ENCODE assay signal across 8 cellular contexts in the genomic region with DNA sequence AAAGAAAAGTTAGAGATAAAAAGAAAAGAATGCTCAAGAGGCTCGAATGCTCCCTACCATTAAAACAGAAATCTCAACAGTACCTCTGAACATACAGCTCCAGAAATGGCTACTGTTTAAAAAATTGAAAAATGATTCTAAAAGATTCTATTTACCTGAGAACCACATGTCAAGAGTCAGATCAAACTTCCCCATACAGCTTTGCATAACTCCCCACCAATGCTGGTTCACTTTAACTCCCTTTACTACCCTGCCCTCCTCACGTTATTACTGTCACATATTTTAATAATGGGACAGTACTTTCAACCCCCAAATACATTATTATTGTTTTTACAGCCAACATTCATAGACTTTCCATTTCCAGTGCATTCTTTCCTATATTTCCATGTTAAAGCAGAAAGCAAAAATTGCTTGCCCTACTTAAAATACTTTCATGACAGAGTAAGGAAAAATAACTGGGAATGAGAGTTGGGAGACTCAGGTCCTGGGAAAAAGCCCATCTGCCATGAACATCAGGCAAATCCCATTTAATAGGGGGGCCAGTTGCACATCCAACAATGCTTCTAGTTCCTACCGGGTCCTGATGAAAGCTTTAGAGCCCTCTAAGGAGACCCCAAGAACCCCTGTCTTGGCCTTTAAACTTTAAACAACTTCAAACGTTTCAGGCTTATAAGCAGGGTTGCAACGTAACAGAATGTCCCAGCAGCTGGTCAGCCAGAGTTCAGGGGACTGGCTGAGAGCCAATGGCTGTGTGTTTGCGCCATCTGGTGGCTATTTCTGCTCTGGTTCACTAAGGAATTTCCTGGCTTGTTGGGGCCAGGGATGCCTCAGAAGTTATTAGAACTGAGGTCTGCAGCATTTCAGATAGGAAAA.
DNase-seq lines count a peak whose midpoint lies in the region; ATAC-seq and TF ChIP-seq lines count a peak whose summit lies in the region.

No MANE protein-coding gene starts in this region.

- peak; percentile 97 for TF ChIP-seq CTCF in OCI-LY1 (IDR thresholded peaks at IDR 0.05; ENCODE audit: low read length)

- peaks cover 78% of the 10 kb centered on the region for H3K36me3 ChIP-seq in OCI-LY1 (ENCODE audit: insufficient read depth, low read length)

- H3K4me3 Mint-ChIP-seq in activated T-cell treated with anti-CD3 and anti-CD28 coated beads, Interleukin-2, amount 50 U/mL, for 72 hours, result no peak overlapping the region
- H3K4me3 Mint-ChIP-seq in natural killer cell treated with Interleukin-12 subunit alpha and Interleukin-12 subunit beta and Interleukin-15 and Interleukin-18, amount 100 ng/mL, for 72 hours, result no peak overlapping the region

- H2AFZ ChIP-seq in OCI-LY1 (ENCODE audit: low read length), result no peak overlapping the region

- H3K4me3 ChIP-seq in OCI-LY1 (ENCODE audit: low read depth, low read length, poor library complexity, severe bottlenecking), result no peak overlapping the region

- H3K4me1 ChIP-seq in OCI-LY1 (ENCODE audit: insufficient read depth, low read length, severe bottlenecking), result peaks cover 18% of the 10 kb centered on the region

- H4K20me1 ChIP-seq in OCI-LY1 (ENCODE audit: insufficient read depth, low read length), result no peaks in the 10 kb centered on the region

- peaks cover 12% of the 10 kb centered on the region for H3K4me1 Mint-ChIP-seq in activated T-cell treated with anti-CD3 and anti-CD28 coated beads, Interleukin-2, amount 50 U/mL, for 72 hours (ENCODE audit: low read depth)
- peaks cover 6 to 11% of the 10 kb centered on the region in 2 donors for H3K4me1 Mint-ChIP-seq in natural killer cell treated with Interleukin-12 subunit alpha and Interleukin-12 subunit beta and Interleukin-15 and Interleukin-18, amount 100 ng/mL, for 72 hours (ENCODE audit: low read depth in 2 of 2)

- no peak overlapping the region for H3K4me2 ChIP-seq in OCI-LY1 (ENCODE audit: low read length)

- H3K36me3 Mint-ChIP-seq in activated T-cell treated with anti-CD3 and anti-CD28 coated beads, Interleukin-2, amount 50 U/mL, for 72 hours (ENCODE audit: insufficient read depth in 2 of 2), result peaks cover 5 to 18% of the 10 kb centered on the region in 2 donors
- peaks cover 7% of the 10 kb centered on the region for H3K36me3 Mint-ChIP-seq in natural killer cell treated with Interleukin-12 subunit alpha and Interleukin-12 subunit beta and Interleukin-15 and Interleukin-18, amount 100 ng/mL, for 72 hours

- peak; percentile 5 to 34 for DNase-seq in NCI-H187 (lab: John Stamatoyannopoulos, UW)
- no peak for DNase-seq in NCI-H187 treated with DMSO at 0.1 percent for 48 hours (lab: John Stamatoyannopoulos, UW)
- DNase-seq in HUDEP-2 (lab: John Stamatoyannopoulos, UW; ENCODE audit: unreplicated experiment in 76 of 76), result peak in 65 of 76 experiments; percentile 4 to 75 (median 50)
- DNase-seq in activated T-cell treated with anti-CD3 and anti-CD28 coated beads, Interleukin-2, amount 50 U/mL, for 72 hours, result peak; percentile 39 to 51
- peak; percentile 80 for DNase-seq in fibroblast of peridontal ligament (ENCODE audit: extremely low read depth)
- DNase-seq in natural killer cell treated with Interleukin-12 subunit alpha and Interleukin-12 subunit beta and Interleukin-15 and Interleukin-18, amount 100 ng/mL, for 72 hours (ENCODE audit: low spot score), result peak; percentile 70
- DNase-seq in substantia nigra (lab: John Stamatoyannopoulos, UW), result peak in 47 of 49 donors; percentile 18 to 85 (median 68)

- peak overlapping the region; percentile 43 for H3K27ac ChIP-seq in OCI-LY1 (ENCODE audit: low read depth, low read length, poor library complexity, severe bottlenecking)
- peak overlapping the region; percentile 85 for H3K27ac ChIP-seq in substantia nigra (ENCODE audit: low read depth, low read length, poor library complexity, severe bottlenecking)

- no peaks in the 10 kb centered on the region for H3K27me3 ChIP-seq in OCI-LY1 (ENCODE audit: insufficient read depth, low read length)

- H3K9ac ChIP-seq in OCI-LY1 (ENCODE audit: low read length), result no peak overlapping the region

- ATAC-seq in activated T-cell treated with anti-CD3 and anti-CD28 coated beads, Interleukin-2, amount 50 U/mL, for 72 hours (replicated peaks in 1 of 2), result no peak
- no peak for ATAC-seq in natural killer cell treated with Interleukin-12 subunit alpha and Interleukin-12 subunit beta and Interleukin-15 and Interleukin-18, amount 100 ng/mL, for 72 hours

- H3K9me3 Mint-ChIP-seq in activated T-cell treated with anti-CD3 and anti-CD28 coated beads, Interleukin-2, amount 50 U/mL, for 72 hours, result no peaks in the 10 kb centered on the region
- H3K9me3 Mint-ChIP-seq in natural killer cell treated with Interleukin-12 subunit alpha and Interleukin-12 subunit beta and Interleukin-15 and Interleukin-18, amount 100 ng/mL, for 72 hours, result no peaks in the 10 kb centered on the region

- H3F3A ChIP-seq in OCI-LY1 (ENCODE audit: insufficient read depth, low read length), result peaks cover 5% of the 10 kb centered on the region; the same call in 1 of the 2 replicates

- H3K9me2 ChIP-seq in OCI-LY1 (ENCODE audit: low read depth, low read length), result no peaks in the 10 kb centered on the region

- no peaks in the 10 kb centered on the region for H3K79me2 ChIP-seq in OCI-LY1 (ENCODE audit: insufficient read depth, low read length)

- no peak overlapping the region for H3K27ac Mint-ChIP-seq in activated T-cell treated with anti-CD3 and anti-CD28 coated beads, Interleukin-2, amount 50 U/mL, for 72 hours
- H3K27ac Mint-ChIP-seq in natural killer cell treated with Interleukin-12 subunit alpha and Interleukin-12 subunit beta and Interleukin-15 and Interleukin-18, amount 100 ng/mL, for 72 hours, result no peak overlapping the region

- no peaks in the 10 kb centered on the region for H3K27me3 Mint-ChIP-seq in activated T-cell treated with anti-CD3 and anti-CD28 coated beads, Interleukin-2, amount 50 U/mL, for 72 hours (ENCODE audit: low read depth)
- no peaks in the 10 kb centered on the region for H3K27me3 Mint-ChIP-seq in natural killer cell treated with Interleukin-12 subunit alpha and Interleukin-12 subunit beta and Interleukin-15 and Interleukin-18, amount 100 ng/mL, for 72 hours

- H3K9me3 ChIP-seq in OCI-LY1 (ENCODE audit: low read length), result no peaks in the 10 kb centered on the region
